1 cellular context compared by ENCODE assay signal in the genomic region with DNA sequence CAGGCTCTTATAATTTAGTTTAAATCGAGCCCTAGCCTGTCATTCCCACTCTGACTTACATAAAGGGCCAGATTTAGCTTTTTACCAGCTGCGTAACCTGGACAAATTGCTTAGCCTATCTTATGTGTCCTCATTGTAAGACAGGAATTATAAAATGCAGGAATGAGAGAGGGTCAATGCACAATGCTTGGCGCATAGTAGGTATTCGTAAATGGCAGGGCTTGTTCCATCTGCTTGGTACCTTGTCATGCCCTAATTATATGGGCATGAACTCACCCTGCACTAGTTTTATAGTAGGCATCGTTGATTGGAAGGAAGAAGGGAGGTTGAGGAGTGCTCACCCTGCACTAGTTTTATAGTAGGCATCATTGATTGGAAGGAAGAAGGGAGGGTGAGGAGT.
TF ChIP-seq lines count a peak whose summit lies in the region.

No MANE protein-coding gene starts in this region.

TF ChIP-seq in GM12878, 131 proteins besides CTCF, POLR2A, EP300 and RAD21 (continued from another document):
- TF ChIP-seq YY1 (IDR thresholded peaks at IDR 0.05; ENCODE audit: low read depth, low read length) (no peak), MTA2 (IDR thresholded peaks at IDR 0.05; ENCODE audit: low read depth) (no peak), CEBPZ (IDR thresholded peaks at IDR 0.05; ENCODE audit: low read depth, low read length) (no peak), BCL11A (IDR thresholded peaks at IDR 0.05; ENCODE audit: low read depth, low read length) (no peak), NKRF (conservative IDR thresholded peaks at IDR 0.05) (no peak)
